8 cellular contexts compared by ENCODE assay signal in the genomic region with DNA sequence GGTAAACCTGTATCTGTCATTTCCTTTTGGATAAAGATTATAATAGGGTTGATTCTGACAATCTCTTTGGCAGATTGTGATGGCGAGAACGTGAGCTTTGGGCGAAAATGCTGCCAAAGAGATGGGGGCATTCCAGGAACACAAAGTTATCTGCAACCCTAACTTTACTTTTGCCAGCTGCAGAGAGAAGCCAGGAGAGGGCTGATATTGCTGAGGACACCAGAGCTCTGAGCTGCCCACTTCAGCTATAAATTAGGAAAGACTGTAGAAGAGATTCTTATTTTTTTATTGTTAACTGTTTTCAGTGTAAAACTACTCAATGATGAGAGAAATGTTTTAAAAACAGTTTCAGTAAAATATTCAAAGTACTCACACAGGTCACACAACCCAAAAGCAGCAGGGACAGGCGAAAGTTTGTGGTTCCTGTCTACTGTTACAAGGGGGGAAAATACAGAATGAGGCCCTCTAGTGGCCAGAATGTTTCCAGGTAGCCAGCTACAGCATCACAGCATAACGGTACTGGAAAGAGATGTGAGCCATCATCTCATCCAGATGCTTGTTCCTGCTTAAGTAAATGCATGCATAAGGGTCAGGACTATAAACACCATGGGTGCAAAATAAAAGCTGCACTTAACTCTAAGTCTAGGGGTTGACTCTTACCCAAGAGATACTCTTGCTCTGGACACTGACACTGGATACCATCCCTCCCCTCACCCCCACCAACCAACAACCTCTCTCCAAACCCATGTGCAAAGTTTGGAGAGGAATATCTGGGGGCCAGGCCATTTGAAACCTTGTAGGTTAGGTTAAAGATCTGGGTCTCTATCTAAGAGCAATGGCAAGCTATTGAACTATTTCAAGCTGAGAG.
DNase-seq lines count a peak whose midpoint lies in the region; ATAC-seq and TF ChIP-seq lines count a peak whose summit lies in the region.

No MANE protein-coding gene starts in this region.

- ATAC-seq in GM21381 (IDR thresholded peaks at IDR 0.05; ENCODE audit: unreplicated experiment) (peak; percentile 87), HG03558 (IDR thresholded peaks at IDR 0.05; ENCODE audit: extremely low read depth, unreplicated experiment) (peak; percentile 46)

- TF ChIP-seq CTCF in type B pancreatic cell (conservative IDR thresholded peaks at IDR 0.05) = peak; percentile 81

- CTCF ChIA-PET in activated naive CD4-positive, alpha-beta T cell treated with anti-CD3 and anti-CD28 coated beads for 36 hours (lab: Charles Lee) = interaction anchor here (0.5 to 2.2 kb wide), 12 partner anchors 8 to 885 kb away, joined by 3 to 6 read pairs (median 4); no protein-coding TSS in a partner anchor

- H3K27ac Mint-ChIP-seq in activated naive CD4-positive, alpha-beta T cell treated with anti-CD3 and anti-CD28 coated beads for 36 hours = no peak overlapping the region
- H3K27ac Mint-ChIP-seq in type B pancreatic cell = no peak overlapping the region

- H3K4me3 Mint-ChIP-seq in activated naive CD4-positive, alpha-beta T cell treated with anti-CD3 and anti-CD28 coated beads for 36 hours = no peak overlapping the region
- no peak overlapping the region for H3K4me3 Mint-ChIP-seq in type B pancreatic cell

- H3K4me1 Mint-ChIP-seq in activated naive CD4-positive, alpha-beta T cell treated with anti-CD3 and anti-CD28 coated beads for 36 hours (ENCODE audit: low read depth) = no peaks in the 10 kb centered on the region
- H3K4me1 Mint-ChIP-seq in type B pancreatic cell (ENCODE audit: unreplicated experiment) = no peaks in the 10 kb centered on the region

- no peaks in the 10 kb centered on the region for H3K36me3 Mint-ChIP-seq in activated naive CD4-positive, alpha-beta T cell treated with anti-CD3 and anti-CD28 coated beads for 36 hours (ENCODE audit: low read depth)
- H3K36me3 Mint-ChIP-seq in type B pancreatic cell = peaks cover 4% of the 10 kb centered on the region

- peak; percentile 41 for DNase-seq in activated naive CD4-positive, alpha-beta T cell treated with anti-CD3 and anti-CD28 coated beads for 36 hours
- no peak for DNase-seq in activated naive CD4-positive, alpha-beta T cell (lab: John Stamatoyannopoulos, UW)
- peak; percentile 20 for DNase-seq in SW480 (ENCODE audit: low spot score)
- peak; percentile 56 for DNase-seq in iPS DF 4.7 (ENCODE audit: extremely low read depth, low spot score)
- DNase-seq in type B pancreatic cell (ENCODE audit: extremely low spot score, unreplicated experiment) = no peak
- DNase-seq in OCI-M2 (lab: John Stamatoyannopoulos, UW; ENCODE audit: unreplicated experiment) = no peak

- peaks cover 4% of the 10 kb centered on the region for H3K9me3 Mint-ChIP-seq in activated naive CD4-positive, alpha-beta T cell treated with anti-CD3 and anti-CD28 coated beads for 36 hours
- peaks cover 7% of the 10 kb centered on the region for H3K9me3 Mint-ChIP-seq in type B pancreatic cell

- intact Hi-C loops in activated naive CD4-positive, alpha-beta T cell treated with anti-CD3 and anti-CD28 coated beads for 36 hours (cut with micrococcal nuclease) = loop anchor here (5.0 kb wide), 3 partner anchors 436 to 1384 kb away; no protein-coding TSS in a partner anchor

- H3K27me3 Mint-ChIP-seq in activated naive CD4-positive, alpha-beta T cell treated with anti-CD3 and anti-CD28 coated beads for 36 hours (ENCODE audit: low read depth) = no peaks in the 10 kb centered on the region
- no peaks in the 10 kb centered on the region for H3K27me3 Mint-ChIP-seq in type B pancreatic cell

Comparison
In these comparisons a context has a peak if more than half of its experiments do, and no peak if none do; other contexts are left out.
1. DNase-seq: peak in activated naive CD4-positive, alpha-beta T cell treated with anti-CD3 and anti-CD28 coated beads for 36 hours (single experiment), SW480 (single experiment) and iPS DF 4.7 (single experiment); none in activated naive CD4-positive, alpha-beta T cell (0 of 4), type B pancreatic cell (single experiment) and OCI-M2 (single experiment).